In genomic region chr2:3522851-3523481, GRCh38 we compare ENCODE assay signal across 10 cellular contexts. TPM values are rescaled to one million over a fixed set of nuclear protein-coding genes. Genes with fewer than 3 reads are reported as not detected.
DNase-seq lines count a peak whose midpoint lies in the region; ATAC-seq and TF ChIP-seq lines count a peak whose summit lies in the region.
"Had no signal": no experiment of that assay in that cellular context is flagged by ENCODE, and none has a peak within 500 bp of the region (broad histone marks: within the 10 kb centered on the region; RNA-seq: fewer than 3 reads in every experiment).

No MANE protein-coding gene starts in this region.

- TF ChIP-seq POLR2A in right lobe of liver (IDR thresholded peaks at IDR 0.05), result no peak
- TF ChIP-seq POLR2A in gastrocnemius medialis (IDR thresholded peaks at IDR 0.05), result no peak

- H3K9me3 ChIP-seq in right lobe of liver, result no peaks in the 10 kb centered on the region
- no peaks in the 10 kb centered on the region for H3K9me3 ChIP-seq in upper lobe of right lung
- no peaks in the 10 kb centered on the region for H3K9me3 ChIP-seq in gastrocnemius medialis

- H3K4me3 ChIP-seq in right lobe of liver (no peak overlapping the region), upper lobe of right lung (no peak overlapping the region), gastrocnemius medialis (no peak overlapping the region)

- CTCF ChIA-PET in activated naive CD4-positive, alpha-beta T cell treated with anti-CD3 and anti-CD28 coated beads for 36 hours (lab: Charles Lee), result no interaction called here

- H3K9me3 Mint-ChIP-seq in activated naive CD4-positive, alpha-beta T cell treated with anti-CD3 and anti-CD28 coated beads for 36 hours, result no peaks in the 10 kb centered on the region
- H3K9me3 Mint-ChIP-seq: activated naive CD8-positive, alpha-beta T cell treated with anti-CD3 and anti-CD28 coated beads, Interleukin-2, amount 50 U/mL, for 24 hours had no signal

- in situ Hi-C loops in gastrocnemius medialis (cut with MboI; ENCODE audit: low sequenced_read_pairs in 4 of 4), result no loop called here

- H3K27me3 ChIP-seq in right lobe of liver (no peaks in the 10 kb centered on the region), upper lobe of right lung (no peaks in the 10 kb centered on the region), gastrocnemius medialis (no peaks in the 10 kb centered on the region)

- H3K36me3 Mint-ChIP-seq in activated naive CD4-positive, alpha-beta T cell treated with anti-CD3 and anti-CD28 coated beads for 36 hours (ENCODE audit: low read depth), result no peaks in the 10 kb centered on the region

- H3K4me1 ChIP-seq in right lobe of liver, result peaks cover 0 to 52% (median 16%) of the 10 kb centered on the region in 4 donors
- peaks cover 37% of the 10 kb centered on the region for H3K4me1 ChIP-seq in upper lobe of right lung
- H3K4me1 ChIP-seq in gastrocnemius medialis, result peaks cover 23 to 29% of the 10 kb centered on the region in 2 donors

- TF ChIP-seq CTCF in right lobe of liver (IDR thresholded peaks at IDR 0.05), result no peak
- TF ChIP-seq CTCF in upper lobe of right lung (IDR thresholded peaks at IDR 0.05), result no peak
- TF ChIP-seq CTCF in gastrocnemius medialis (IDR thresholded peaks at IDR 0.05 in 4 of 5, conservative IDR thresholded peaks at IDR 0.05 in 1 of 5), result no peak

- H3K36me3 ChIP-seq in right lobe of liver (no peaks in the 10 kb centered on the region), upper lobe of right lung (no peaks in the 10 kb centered on the region), gastrocnemius medialis (no peaks in the 10 kb centered on the region)

- no peak overlapping the region for H3K4me3 Mint-ChIP-seq in activated naive CD4-positive, alpha-beta T cell treated with anti-CD3 and anti-CD28 coated beads for 36 hours
- H3K4me3 Mint-ChIP-seq: activated CD8-positive, alpha-beta memory T cell treated with anti-CD3 and anti-CD28 coated beads, Interleukin-2, amount 10 ng/mL, durations not matched to agents 7 days and 5 days; activated naive CD8-positive, alpha-beta T cell treated with anti-CD3 and anti-CD28 coated beads, Interleukin-2, amount 50 U/mL, for 24 hours had no signal

- H3K27ac Mint-ChIP-seq in activated naive CD4-positive, alpha-beta T cell treated with anti-CD3 and anti-CD28 coated beads for 36 hours, result no peak overlapping the region
- H3K27ac Mint-ChIP-seq: activated CD8-positive, alpha-beta memory T cell treated with anti-CD3 and anti-CD28 coated beads, Interleukin-2, amount 10 ng/mL, durations not matched to agents 7 days and 5 days; activated naive CD8-positive, alpha-beta T cell treated with anti-CD3 and anti-CD28 coated beads, Interleukin-2, amount 50 U/mL, for 24 hours had no signal

- intact Hi-C loops in right lobe of liver (cut with DNase I) (no loop called here), upper lobe of right lung (cut with DNase I) (no loop called here), gastrocnemius medialis (cut with DNase I; ENCODE audit: low total_unique reads) (no loop called here)
- intact Hi-C loops in activated naive CD4-positive, alpha-beta T cell treated with anti-CD3 and anti-CD28 coated beads for 36 hours (cut with micrococcal nuclease), result no loop called here

- peak; percentile 41 to 62 for DNase-seq in NCI-H446 (lab: John Stamatoyannopoulos, UW)
- peak; percentile 40 for DNase-seq in cerebellum (ENCODE audit: low spot score)
- no peak for DNase-seq in right lobe of liver
- no peak for DNase-seq in upper lobe of right lung
- DNase-seq in gastrocnemius medialis, result no peak
- DNase-seq in T1000 (lab: John Stamatoyannopoulos, UW), result no peak
- no peak for DNase-seq in activated naive CD4-positive, alpha-beta T cell treated with anti-CD3 and anti-CD28 coated beads for 36 hours
- DNase-seq: activated CD8-positive, alpha-beta memory T cell treated with anti-CD3 and anti-CD28 coated beads, Interleukin-2, amount 10 ng/mL, durations not matched to agents 7 days and 5 days; activated naive CD8-positive, alpha-beta T cell treated with anti-CD3 and anti-CD28 coated beads, Interleukin-2, amount 50 U/mL, for 24 hours had no signal

- 49% methylated on average over 15 of the region's 15 CpGs for WGBS in right lobe of liver (ENCODE audit: insufficient coverage, low coverage, low lambda C conversion rate, missing lambda C conversion rate)

- peak overlapping the region; percentile 45 to 67 (median 48) for H3K27ac ChIP-seq in right lobe of liver
- peak overlapping the region; percentile 66 for H3K27ac ChIP-seq in upper lobe of right lung
- peak overlapping the region in 1 of 4 donors; percentile 29 for H3K27ac ChIP-seq in gastrocnemius medialis

- ATAC-seq in right lobe of liver (no peak), upper lobe of right lung (no peak), gastrocnemius medialis (no peak)
- ATAC-seq: activated CD8-positive, alpha-beta memory T cell treated with anti-CD3 and anti-CD28 coated beads, Interleukin-2, amount 10 ng/mL, durations not matched to agents 7 days and 5 days; activated naive CD8-positive, alpha-beta T cell treated with anti-CD3 and anti-CD28 coated beads, Interleukin-2, amount 50 U/mL, for 24 hours; Panc1 had no signal

- H3K27me3 Mint-ChIP-seq in activated naive CD4-positive, alpha-beta T cell treated with anti-CD3 and anti-CD28 coated beads for 36 hours (ENCODE audit: low read depth), result no peaks in the 10 kb centered on the region

- H3K4me1 Mint-ChIP-seq in activated naive CD4-positive, alpha-beta T cell treated with anti-CD3 and anti-CD28 coated beads for 36 hours (ENCODE audit: low read depth), result peaks cover 20% of the 10 kb centered on the region

RNA-seq across cellular contexts. Expression of gene ADI1, which starts 3.6 kb away (rescaled TPM):
- total RNA-seq in cerebellum (11.8 TPM), right lobe of liver (100 to 1,000 TPM; 165 to 470 (median 246) TPM), upper lobe of right lung (66.8 TPM), gastrocnemius medialis (10 to 100 TPM; 40.2 to 98.6 (median 92.3) TPM)
- total RNA-seq in activated naive CD4-positive, alpha-beta T cell treated with anti-CD3 and anti-CD28 coated beads for 36 hours, result 10 to 100 TPM; 45.6 to 49.8 TPM

RNA-seq across cellular contexts. Expression of gene RNASEH1, which starts 35.2 kb away (rescaled TPM):
- total RNA-seq in cerebellum (18.1 TPM), right lobe of liver (10 to 100 TPM in 3 of 6 experiments, 1 to 10 TPM in 3; 8.3 to 12.2 (median 10.0) TPM), upper lobe of right lung (18.6 TPM), gastrocnemius medialis (10 to 100 TPM; 20.6 to 27.4 (median 23.6) TPM)
- total RNA-seq in activated naive CD4-positive, alpha-beta T cell treated with anti-CD3 and anti-CD28 coated beads for 36 hours, result 10 to 100 TPM; 23.0 to 24.0 TPM

RNA-seq across cellular contexts. Expression of gene RPS7, which starts 52.1 kb away (rescaled TPM):
- total RNA-seq in cerebellum (595 TPM), right lobe of liver (1,000 to 10,000 TPM in 2 of 6 experiments, 100 to 1,000 TPM in 4; 366 to 1,499 (median 423) TPM), upper lobe of right lung (807 TPM), gastrocnemius medialis (1,000 to 10,000 TPM; 1,367 to 1,677 (median 1,461) TPM)
- total RNA-seq in activated naive CD4-positive, alpha-beta T cell treated with anti-CD3 and anti-CD28 coated beads for 36 hours, result 1,000 to 10,000 TPM; 1,982 to 2,051 TPM

Comparison
In these comparisons a context has a peak if more than half of its experiments do, and no peak if none do; other contexts are left out.
1. DNase-seq: peak in NCI-H446 (2 of 2) and cerebellum (single experiment); none in right lobe of liver (0 of 3), upper lobe of right lung (single experiment), gastrocnemius medialis (0 of 2), T1000 (single experiment) and activated naive CD4-positive, alpha-beta T cell treated with anti-CD3 and anti-CD28 coated beads for 36 hours (single experiment).